Comparison of ENCODE assay signal across 20 cellular contexts in genomic region chr1:233982827-233983518, GRCh38.
"Had no signal": no experiment of that assay in that cellular context is flagged by ENCODE, and none has a peak within 500 bp of the region (broad histone marks: within the 10 kb centered on the region; RNA-seq: fewer than 3 reads in every experiment).

No MANE protein-coding gene starts in this region.

- H3K27ac ChIP-seq: coronary artery, heart left ventricle, neutrophil, psoas muscle, right lobe of liver, suprapubic skin, tibial artery, upper lobe of left lung, uterus had no signal

- H3K4me1 ChIP-seq: heart left ventricle, psoas muscle, right lobe of liver, suprapubic skin, tibial artery, upper lobe of left lung, uterus had no signal

- H3K4me3 ChIP-seq: coronary artery, heart left ventricle, mucosa of descending colon, psoas muscle, right lobe of liver, suprapubic skin, tibial artery, upper lobe of left lung, uterus had no signal

- H3K4me3 Mint-ChIP-seq: naive thymus-derived CD8-positive, alpha-beta T cell; stimulated activated effector memory CD8-positive, alpha-beta T cell treated with anti-CD3 and anti-CD28 coated beads, Interleukin-12 subunit alpha, Interleukin-12 subunit beta, amount 100 ng/mL, for 72 hours had no signal

- H3K27ac Mint-ChIP-seq: naive thymus-derived CD8-positive, alpha-beta T cell; stimulated activated effector memory CD8-positive, alpha-beta T cell treated with anti-CD3 and anti-CD28 coated beads, Interleukin-12 subunit alpha, Interleukin-12 subunit beta, amount 100 ng/mL, for 72 hours had no signal

- H3K36me3 ChIP-seq: heart left ventricle, neutrophil, right lobe of liver, suprapubic skin, tibial artery, upper lobe of left lung, uterus had no signal

- DNase-seq: effector memory CD4-positive, alpha-beta T cell; foreskin melanocyte; heart left ventricle; hypothalamus; mucosa of descending colon; naive thymus-derived CD8-positive, alpha-beta T cell; psoas muscle; retina; right lobe of liver; stimulated activated CD4-positive, alpha-beta T cell treated with anti-CD3 and anti-CD28 coated beads, Interleukin-4, amount 100 ng/mL, for 1 hour; stimulated activated CD8-positive, alpha-beta memory T cell treated with anti-CD3 and anti-CD28 coated beads, Interleukin-4, amount 100 ng/mL, for 48 hours; stimulated activated naive CD8-positive, alpha-beta T cell treated with anti-CD3 and anti-CD28 coated beads, Interleukin-15, Interleukin-2, amounts not matched to agents 100 U/mL and 50 U/mL, for 24 hours; tibial artery; upper lobe of left lung; uterus had no signal

- H3K27me3 ChIP-seq: right lobe of liver, tibial artery, upper lobe of left lung, uterus had no signal

- H3K9me3 ChIP-seq: heart left ventricle, mucosa of descending colon, neutrophil, psoas muscle, right lobe of liver, suprapubic skin, tibial artery, upper lobe of left lung, uterus had no signal

- H3K4me1 Mint-ChIP-seq: naive thymus-derived CD8-positive, alpha-beta T cell; stimulated activated effector memory CD8-positive, alpha-beta T cell treated with anti-CD3 and anti-CD28 coated beads, Interleukin-12 subunit alpha, Interleukin-12 subunit beta, amount 100 ng/mL, for 72 hours had no signal

- H3K36me3 Mint-ChIP-seq: naive thymus-derived CD8-positive, alpha-beta T cell; stimulated activated effector memory CD8-positive, alpha-beta T cell treated with anti-CD3 and anti-CD28 coated beads, Interleukin-12 subunit alpha, Interleukin-12 subunit beta, amount 100 ng/mL, for 72 hours had no signal

- H3K9me3 Mint-ChIP-seq: naive thymus-derived CD8-positive, alpha-beta T cell; stimulated activated effector memory CD8-positive, alpha-beta T cell treated with anti-CD3 and anti-CD28 coated beads, Interleukin-12 subunit alpha, Interleukin-12 subunit beta, amount 100 ng/mL, for 72 hours had no signal

- ATAC-seq: heart left ventricle; left lobe of liver; mucosa of descending colon; naive thymus-derived CD8-positive, alpha-beta T cell; psoas muscle; right lobe of liver; stimulated activated effector memory CD8-positive, alpha-beta T cell treated with anti-CD3 and anti-CD28 coated beads, Interleukin-12 subunit alpha, Interleukin-12 subunit beta, amount 100 ng/mL, for 72 hours; stimulated activated naive CD8-positive, alpha-beta T cell treated with anti-CD3 and anti-CD28 coated beads, Interleukin-15, Interleukin-2, amounts not matched to agents 100 U/mL and 50 U/mL, for 24 hours had no signal
